Comparison of ENCODE assay signal across 29 cellular contexts in genomic region chr22:45952151-45952550, GRCh38. TPM values are rescaled to one million over a fixed set of nuclear protein-coding genes. Genes with fewer than 3 reads are reported as not detected.
"Had no signal": no experiment of that assay in that cellular context is flagged by ENCODE, and none has a peak within 500 bp of the region (broad histone marks: within the 10 kb centered on the region; RNA-seq: fewer than 3 reads in every experiment).

No MANE protein-coding gene starts in this region.

- H3K27ac ChIP-seq: colonic mucosa, epithelial cell of prostate, gastrocnemius medialis, lower lobe of right lung, parathyroid adenoma, right atrium auricular region, testis, tibial artery had no signal

- H3K9ac ChIP-seq: parathyroid adenoma had no signal

- H2AFZ ChIP-seq: parathyroid adenoma had no signal

- H3K4me3 ChIP-seq: colonic mucosa, gastrocnemius medialis, lower lobe of right lung, right atrium auricular region, testis, tibial artery had no signal

- H3K4me1 ChIP-seq: colonic mucosa, lower lobe of right lung, parathyroid adenoma, right atrium auricular region, testis, tibial artery had no signal

- DNase-seq: colonic mucosa; effector CD8-positive, alpha-beta T cell; endodermal cell; foreskin fibroblast; head of caudate nucleus; left ventricle myocardium superior; lower lobe of right lung; naive B cell; stimulated activated CD4-positive, alpha-beta T cell treated with anti-CD3 and anti-CD28 coated beads, Interleukin-2, amount 100 ng/mL, for 24 hours; stimulated activated CD4-positive, alpha-beta T cell treated with anti-CD3 and anti-CD28 coated beads, Interleukin-4, amount 100 ng/mL, for 24 hours; stimulated activated naive CD8-positive, alpha-beta T cell treated with anti-CD3 and anti-CD28 coated beads, Interleukin-15, Interleukin-2, amounts not matched to agents 100 U/mL and 50 U/mL, for 24 hours; substantia nigra; testis; tibial artery had no signal

- H3K4me1 Mint-ChIP-seq: endodermal cell had no signal

- H3K36me3 ChIP-seq: colonic mucosa, gastrocnemius medialis, lower lobe of right lung, right atrium auricular region, tibial artery had no signal

- H3K9me3 Mint-ChIP-seq: dendritic cell treated with granulocyte-macrophage colony-stimulating factor and Interleukin-4, amounts not matched to agents 40 ng/mL and 50 ng/mL, for 4 days; endodermal cell; naive B cell; natural killer cell treated with Interleukin-12 subunit alpha and Interleukin-12 subunit beta and Interleukin-15 and Interleukin-18, amount 100 ng/mL, for 72 hours; neural crest cell; stimulated activated effector memory CD8-positive, alpha-beta T cell treated with anti-CD3 and anti-CD28 coated beads, Interleukin-12 subunit alpha, Interleukin-12 subunit beta, amount 100 ng/mL, for 72 hours; type B pancreatic cell had no signal

- H3K4me3 Mint-ChIP-seq: dendritic cell treated with granulocyte-macrophage colony-stimulating factor and Interleukin-4, amounts not matched to agents 40 ng/mL and 50 ng/mL, for 4 days; endodermal cell; naive B cell; natural killer cell treated with Interleukin-12 subunit alpha and Interleukin-12 subunit beta and Interleukin-15 and Interleukin-18, amount 100 ng/mL, for 72 hours; neural crest cell; stimulated activated effector memory CD8-positive, alpha-beta T cell treated with anti-CD3 and anti-CD28 coated beads, Interleukin-12 subunit alpha, Interleukin-12 subunit beta, amount 100 ng/mL, for 72 hours; type B pancreatic cell had no signal

- H3K36me3 Mint-ChIP-seq: naive B cell; natural killer cell treated with Interleukin-12 subunit alpha and Interleukin-12 subunit beta and Interleukin-15 and Interleukin-18, amount 100 ng/mL, for 72 hours; stimulated activated effector memory CD8-positive, alpha-beta T cell treated with anti-CD3 and anti-CD28 coated beads, Interleukin-12 subunit alpha, Interleukin-12 subunit beta, amount 100 ng/mL, for 72 hours; type B pancreatic cell had no signal

- H3K9me3 ChIP-seq: colonic mucosa, gastrocnemius medialis, lower lobe of right lung, right atrium auricular region, testis, tibial artery had no signal

- H3K27ac Mint-ChIP-seq: dendritic cell treated with granulocyte-macrophage colony-stimulating factor and Interleukin-4, amounts not matched to agents 40 ng/mL and 50 ng/mL, for 4 days; endodermal cell; naive B cell; natural killer cell treated with Interleukin-12 subunit alpha and Interleukin-12 subunit beta and Interleukin-15 and Interleukin-18, amount 100 ng/mL, for 72 hours; progenitor cell of endocrine pancreas; stimulated activated effector memory CD8-positive, alpha-beta T cell treated with anti-CD3 and anti-CD28 coated beads, Interleukin-12 subunit alpha, Interleukin-12 subunit beta, amount 100 ng/mL, for 72 hours; type B pancreatic cell had no signal

- ATAC-seq: esophagus mucosa; gastrocnemius medialis; left ventricle myocardium superior; lower lobe of right lung; natural killer cell treated with Interleukin-12 subunit alpha and Interleukin-12 subunit beta and Interleukin-15 and Interleukin-18, amount 100 ng/mL, for 72 hours; sciatic nerve; stimulated activated effector memory CD8-positive, alpha-beta T cell treated with anti-CD3 and anti-CD28 coated beads, Interleukin-12 subunit alpha, Interleukin-12 subunit beta, amount 100 ng/mL, for 72 hours; stimulated activated naive CD8-positive, alpha-beta T cell treated with anti-CD3 and anti-CD28 coated beads, Interleukin-15, Interleukin-2, amounts not matched to agents 100 U/mL and 50 U/mL, for 24 hours had no signal

- H3K27me3 ChIP-seq: colonic mucosa, right atrium auricular region, testis had no signal

RNA-seq across cellular contexts. Expression of gene WNT7B, which starts 24.8 kb away (rescaled TPM):
- total RNA-seq: endodermal cell; gastrocnemius medialis; left ventricle myocardium superior; mesenteric fat pad; natural killer cell treated with Interleukin-12 subunit alpha and Interleukin-12 subunit beta and Interleukin-15 and Interleukin-18, amount 100 ng/mL, for 72 hours; osteoblast; sciatic nerve; skeletal muscle tissue had no signal
